ENCODE assay signal across 10 cellular contexts in the genomic region with DNA sequence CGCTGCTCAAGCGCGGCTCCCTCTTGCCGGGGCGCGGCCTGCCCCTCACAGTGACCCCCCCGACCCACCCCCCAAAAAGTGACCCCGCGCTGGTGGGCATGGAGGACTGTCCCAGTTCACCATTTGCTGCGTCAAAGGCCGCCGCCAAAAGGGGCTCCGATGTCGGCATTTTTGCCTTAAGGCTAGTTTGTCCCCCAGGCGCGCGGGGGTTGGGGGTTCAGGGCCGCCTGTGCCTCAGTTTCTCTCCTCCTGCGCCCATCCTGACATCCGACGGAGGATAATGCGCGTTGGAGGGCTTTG. TPM values are rescaled to one million over a fixed set of nuclear protein-coding genes. Genes with fewer than 3 reads are reported as not detected.
A peak's percentile ranks its signal among the peaks of the same experiment; 100 is the strongest.
DNase-seq lines count a peak whose midpoint lies in the region; ATAC-seq and TF ChIP-seq lines count a peak whose summit lies in the region.
"Had no signal": no experiment of that assay in that cellular context is flagged by ENCODE, and none has a peak within 500 bp of the region (broad histone marks: within the 10 kb centered on the region; RNA-seq: fewer than 3 reads in every experiment).

No MANE protein-coding gene starts in this region.

- peak overlapping the region; percentile 81 for H3K4me3 ChIP-seq in thoracic aorta

- H3K4me1 ChIP-seq in thoracic aorta (ENCODE audit: control insufficient read depth in 1 of 2, low read depth in 2 of 2): peaks cover 65 to 96% of the 10 kb centered on the region in 2 donors

- H3K27me3 Mint-ChIP-seq in activated CD4-positive, alpha-beta T cell treated with anti-CD3 and anti-CD28 coated beads, Interleukin-2, amount 10 ng/mL, durations not matched to agents 24 days and 14 days: peaks cover 69% of the 10 kb centered on the region

- no peaks in the 10 kb centered on the region for H3K9me3 ChIP-seq in thoracic aorta

- no peak for TF ChIP-seq CTCF in thoracic aorta (IDR thresholded peaks at IDR 0.05)

- peaks cover 15% of the 10 kb centered on the region for H3K4me1 Mint-ChIP-seq in activated CD4-positive, alpha-beta T cell treated with anti-CD3 and anti-CD28 coated beads, Interleukin-2, amount 10 ng/mL, durations not matched to agents 24 days and 14 days

- intact Hi-C loops in activated CD4-positive, alpha-beta T cell treated with anti-CD3 and anti-CD28 coated beads, Interleukin-2, amount 10 ng/mL, durations not matched to agents 24 days and 14 days (cut with micrococcal nuclease): loop anchor here (1.0 to 5.0 kb wide), 3 partner anchors 18 to 175 kb away; partner anchors contain the start of genes MAST1 and NFIX

- H3K36me3 ChIP-seq in thoracic aorta: peaks cover 4% of the 10 kb centered on the region

- no peak for ATAC-seq in thoracic aorta (ENCODE audit: insufficient number of reproducible peaks, low FRiP score, low read depth)
- ATAC-seq in GM18517 (IDR thresholded peaks at IDR 0.05; ENCODE audit: unreplicated experiment): no peak
- ATAC-seq in GM21367 (IDR thresholded peaks at IDR 0.05; ENCODE audit: unreplicated experiment): no peak

- H3K27me3 ChIP-seq in layer of hippocampus (ENCODE audit: control insufficient read depth, insufficient read depth, low read length): peaks cover 2% of the 10 kb centered on the region
- no peaks in the 10 kb centered on the region for H3K27me3 ChIP-seq in thoracic aorta (replicated peaks; ENCODE audit: insufficient read depth)

- no peaks in the 10 kb centered on the region for H3K9me3 Mint-ChIP-seq in activated CD4-positive, alpha-beta T cell treated with anti-CD3 and anti-CD28 coated beads, Interleukin-2, amount 10 ng/mL, durations not matched to agents 24 days and 14 days

- H3K27ac Mint-ChIP-seq in activated CD4-positive, alpha-beta T cell treated with anti-CD3 and anti-CD28 coated beads, Interleukin-2, amount 10 ng/mL, durations not matched to agents 24 days and 14 days: peak overlapping the region; percentile 59

- peaks cover 2% of the 10 kb centered on the region for H3K36me3 Mint-ChIP-seq in activated CD4-positive, alpha-beta T cell treated with anti-CD3 and anti-CD28 coated beads, Interleukin-2, amount 10 ng/mL, durations not matched to agents 24 days and 14 days (ENCODE audit: low read depth)

- DNase-seq in activated CD4-positive, alpha-beta T cell treated with anti-CD3 and anti-CD28 coated beads, Interleukin-2, amount 10 ng/mL, durations not matched to agents 24 days and 14 days: no peak
- DNase-seq in activated CD4-positive, alpha-beta T cell treated with anti-CD3 and anti-CD28 coated beads, Interleukin-2, amount 50 U/mL, for 1 hour: no peak
- DNase-seq in thoracic aorta (ENCODE audit: low spot score): no peak
- DNase-seq in NCI-H345 (lab: John Stamatoyannopoulos, UW): no peak
- DNase-seq: NCI-H1092, SIG-M5 had no signal

- H3K4me3 Mint-ChIP-seq in activated CD4-positive, alpha-beta T cell treated with anti-CD3 and anti-CD28 coated beads, Interleukin-2, amount 10 ng/mL, durations not matched to agents 24 days and 14 days: peak overlapping the region; percentile 76

- peak overlapping the region; percentile 89 for H3K27ac ChIP-seq in angular gyrus (ENCODE audit: low read depth, low read length)
- peak overlapping the region; percentile 81 for H3K27ac ChIP-seq in layer of hippocampus (ENCODE audit: low read depth, low read length)
- H3K27ac ChIP-seq in thoracic aorta: peak overlapping the region; percentile 98 to 99

RNA-seq across cellular contexts. Expression of gene NFIX, which starts 17.1 kb away (rescaled TPM):
- 8.3 and 10.4 TPM in 2 replicates for total RNA-seq in activated CD4-positive, alpha-beta T cell treated with anti-CD3 and anti-CD28 coated beads, Interleukin-2, amount 10 ng/mL, durations not matched to agents 24 days and 14 days
- 100 to 1,000 TPM; 126 to 145 TPM for total RNA-seq in thoracic aorta

RNA-seq across cellular contexts. Expression of gene DAND5, which starts 43.0 kb away (rescaled TPM):
- total RNA-seq in activated CD4-positive, alpha-beta T cell treated with anti-CD3 and anti-CD28 coated beads, Interleukin-2, amount 10 ng/mL, durations not matched to agents 24 days and 14 days: 0.12 TPM in 1 of 2 replicates, not detected in the other
- not detected for total RNA-seq in thoracic aorta

RNA-seq across cellular contexts. Expression of gene GADD45GIP1, which starts 55.3 kb away (rescaled TPM):
- 32.4 and 34.4 TPM in 2 replicates for total RNA-seq in activated CD4-positive, alpha-beta T cell treated with anti-CD3 and anti-CD28 coated beads, Interleukin-2, amount 10 ng/mL, durations not matched to agents 24 days and 14 days
- total RNA-seq in thoracic aorta: 10 to 100 TPM; 30.2 to 42.8 TPM

Comparison
In these comparisons a context has a peak if more than half of its experiments do, and no peak if none do; other contexts are left out.
1. RNA of gene NFIX, which starts 17.1 kb away (total RNA-seq): 126 to 145 TPM in thoracic aorta; 8.3 to 10.4 TPM in activated CD4-positive, alpha-beta T cell treated with anti-CD3 and anti-CD28 coated beads, Interleukin-2, amount 10 ng/mL, durations not matched to agents 24 days and 14 days; every median in the first group is over 10 times any median in the second.
2. Peak in every context shown above with its lines, with median percentiles within 50 percentile points of each other: H3K27ac ChIP-seq.